Comparison of ENCODE assay signal across 8 cellular contexts in genomic region chr13:55777612-55778011, GRCh38.
"Had no signal": no experiment of that assay in that cellular context is flagged by ENCODE, and none has a peak within 500 bp of the region (broad histone marks: within the 10 kb centered on the region; RNA-seq: fewer than 3 reads in every experiment).

No MANE protein-coding gene starts in this region.

- H3K4me3 ChIP-seq: GM12878 had no signal

- FAIRE-seq: G401.6, GM12878, GM12891, GM12892, GM18507, GM19239 had no signal

- ATAC-seq: GM12878 had no signal

- DNase-seq: GDM1, GF-D8 had no signal
